24 cellular contexts compared by ENCODE assay signal in genomic region chr4:1419708-1420107, GRCh38. TPM values are rescaled to one million over a fixed set of nuclear protein-coding genes. Genes with fewer than 3 reads are reported as not detected.
DNase-seq lines count a peak whose midpoint lies in the region; ATAC-seq and TF ChIP-seq lines count a peak whose summit lies in the region.
"Had no signal": no experiment of that assay in that cellular context is flagged by ENCODE, and none has a peak within 500 bp of the region (broad histone marks: within the 10 kb centered on the region; RNA-seq: fewer than 3 reads in every experiment).

No MANE protein-coding gene starts in this region.

- H3K4me3 Mint-ChIP-seq in activated CD4-positive, alpha-beta T cell treated with anti-CD3 and anti-CD28 coated beads, Interleukin-2, amount 10 ng/mL, durations not matched to agents 24 days and 14 days, result no peak overlapping the region
- H3K4me3 Mint-ChIP-seq: CD4-positive, alpha-beta T cell; IgD-negative memory B cell had no signal

- no peak overlapping the region for H3K27ac Mint-ChIP-seq in activated CD4-positive, alpha-beta T cell treated with anti-CD3 and anti-CD28 coated beads, Interleukin-2, amount 10 ng/mL, durations not matched to agents 24 days and 14 days
- H3K27ac Mint-ChIP-seq: CD4-positive, alpha-beta T cell; IgD-negative memory B cell had no signal

- H3K27me3 Mint-ChIP-seq in activated CD4-positive, alpha-beta T cell treated with anti-CD3 and anti-CD28 coated beads, Interleukin-2, amount 10 ng/mL, durations not matched to agents 24 days and 14 days, result peaks cover 7% of the 10 kb centered on the region

- H3K4me2 ChIP-seq in osteoblast (ENCODE audit: insufficient read depth, low read length), result no peak overlapping the region
- H3K4me2 ChIP-seq: BLaER1 had no signal

- H3K4me3 ChIP-seq in heart right ventricle (no peak overlapping the region), osteoblast (ENCODE audit: insufficient read depth, low read length) (no peak overlapping the region), upper lobe of right lung (no peak overlapping the region)
- H3K4me3 ChIP-seq: BLaER1 had no signal

- no peaks in the 10 kb centered on the region for H3K4me1 Mint-ChIP-seq in activated CD4-positive, alpha-beta T cell treated with anti-CD3 and anti-CD28 coated beads, Interleukin-2, amount 10 ng/mL, durations not matched to agents 24 days and 14 days

- intact Hi-C loops in activated CD4-positive, alpha-beta T cell treated with anti-CD3 and anti-CD28 coated beads, Interleukin-2, amount 10 ng/mL, durations not matched to agents 24 days and 14 days (cut with micrococcal nuclease), result no loop called here
- intact Hi-C loops in left cardiac atrium (cut with DNase I) (no loop called here), heart right ventricle (cut with DNase I) (no loop called here), upper lobe of right lung (cut with DNase I) (no loop called here)

- WGBS in heart right ventricle, 2 donors, result 83 to 85% methylated on average over 13 of the region's 13 CpGs

- no peaks in the 10 kb centered on the region for H3K79me2 ChIP-seq in osteoblast (ENCODE audit: insufficient read depth, low read length)

- H3K9me3 Mint-ChIP-seq in activated CD4-positive, alpha-beta T cell treated with anti-CD3 and anti-CD28 coated beads, Interleukin-2, amount 10 ng/mL, durations not matched to agents 24 days and 14 days, result no peaks in the 10 kb centered on the region
- H3K9me3 Mint-ChIP-seq: CD4-positive, alpha-beta T cell had no signal

- H3K27me3 ChIP-seq in heart right ventricle (peaks cover 0 to 86% (median 64%) of the 10 kb centered on the region in 7 donors), osteoblast (ENCODE audit: insufficient read depth, low read length) (peaks cover 22% of the 10 kb centered on the region), upper lobe of right lung (peaks cover 40% of the 10 kb centered on the region)
- H3K27me3 ChIP-seq: BLaER1 had no signal

- H3K36me3 ChIP-seq in heart right ventricle (no peaks in the 10 kb centered on the region), osteoblast (ENCODE audit: insufficient read depth, low read length) (no peaks in the 10 kb centered on the region), upper lobe of right lung (no peaks in the 10 kb centered on the region)
- H3K36me3 ChIP-seq: BLaER1 had no signal

- peak; percentile 35 for DNase-seq in activated CD4-positive, alpha-beta T cell treated with anti-CD3 and anti-CD28 coated beads, Interleukin-2, amount 10 ng/mL, durations not matched to agents 24 days and 14 days
- no peak for DNase-seq in activated CD4-positive, alpha-beta T cell treated with anti-CD3 and anti-CD28 coated beads for 4 hours
- DNase-seq in left cardiac atrium, result peak; percentile 15
- DNase-seq in heart right ventricle, result no peak
- peak; percentile 25 for DNase-seq in osteoblast (ENCODE audit: insufficient read length, low spot score, missing footprints)
- DNase-seq in upper lobe of right lung, result peak; percentile 27
- DNase-seq in RWPE1 (ENCODE audit: low spot score), result no peak
- DNase-seq in GF-D8 (lab: John Stamatoyannopoulos, UW), result no peak
- DNase-seq: ACHN; Caco-2; CD4-positive, alpha-beta T cell; Karpas-422; NCI-H1417; NCI-H1694 treated with DMSO at 0.1 percent for 48 hours; NCI-H2081 treated with DMSO at 0.1 percent for 48 hours; NCI-H524 treated with DMSO at 0.1 percent for 48 hours; NCI-H82 had no signal

- H4K20me1 ChIP-seq in osteoblast (ENCODE audit: insufficient read depth, low read length), result no peaks in the 10 kb centered on the region
- H4K20me1 ChIP-seq: BLaER1 had no signal

- TF ChIP-seq CTCF in heart right ventricle (IDR thresholded peaks at IDR 0.05) (no peak), osteoblast (IDR thresholded peaks at IDR 0.05; ENCODE audit: extremely low read depth, low read depth, low read length) (no peak), upper lobe of right lung (IDR thresholded peaks at IDR 0.05) (no peak), RWPE1 (conservative IDR thresholded peaks at IDR 0.05; ENCODE audit: low read depth) (no peak)

- H3K4me1 ChIP-seq in heart right ventricle, result no peaks in the 10 kb centered on the region
- H3K4me1 ChIP-seq in osteoblast (ENCODE audit: insufficient read depth, low read length), result no peaks in the 10 kb centered on the region
- H3K4me1 ChIP-seq in upper lobe of right lung, result no peaks in the 10 kb centered on the region
- H3K4me1 ChIP-seq: BLaER1, Caco-2 had no signal

- no peaks in the 10 kb centered on the region for H3K36me3 Mint-ChIP-seq in activated CD4-positive, alpha-beta T cell treated with anti-CD3 and anti-CD28 coated beads, Interleukin-2, amount 10 ng/mL, durations not matched to agents 24 days and 14 days (ENCODE audit: low read depth)
- H3K36me3 Mint-ChIP-seq: IgD-negative memory B cell had no signal

- H3K27ac ChIP-seq in heart right ventricle, result no peak overlapping the region
- no peak overlapping the region for H3K27ac ChIP-seq in osteoblast (ENCODE audit: low read depth, low read length)
- H3K27ac ChIP-seq in upper lobe of right lung, result no peak overlapping the region
- no peak overlapping the region for H3K27ac ChIP-seq in RWPE1
- H3K27ac ChIP-seq: 22Rv1, BLaER1 had no signal

- H2AFZ ChIP-seq in osteoblast (ENCODE audit: low read length), result no peak overlapping the region

- ATAC-seq in left cardiac atrium (no peak), heart right ventricle (no peak), upper lobe of right lung (no peak)
- ATAC-seq: Panc1 had no signal

- POLR2A ChIA-PET in RWPE1 (lab: Yijun Ruan, JAX; ENCODE audit: low non-redundant PET), result no interaction called here

- H3K9me3 ChIP-seq in heart right ventricle (no peaks in the 10 kb centered on the region), osteoblast (ENCODE audit: low read depth, low read length) (no peaks in the 10 kb centered on the region), upper lobe of right lung (no peaks in the 10 kb centered on the region)
- H3K9me3 ChIP-seq: BLaER1, Caco-2 had no signal

- CTCF ChIA-PET in RWPE1 (lab: Yijun Ruan, JAX), result no interaction called here

RNA-seq across cellular contexts. Expression of gene NKX1-1, which starts 13.5 kb away (rescaled TPM):
- total RNA-seq in activated CD4-positive, alpha-beta T cell treated with anti-CD3 and anti-CD28 coated beads, Interleukin-2, amount 10 ng/mL, durations not matched to agents 24 days and 14 days, result not detected in 2 replicates
- not detected for total RNA-seq in left cardiac atrium
- total RNA-seq in heart right ventricle, result not detected
- polyA plus RNA-seq in heart right ventricle, result not detected
- total RNA-seq in osteoblast, result not detected in 2 replicates
- not detected for total RNA-seq in upper lobe of right lung
- total RNA-seq: Caco-2; CD4-positive, alpha-beta T cell; Daoy; H1; MCF 10A had no signal
- polyA plus RNA-seq: H1, IgD-negative memory B cell had no signal

Comparison
In these comparisons a context has a peak if more than half of its experiments do, and no peak if none do; other contexts are left out.
1. DNase-seq: peak in activated CD4-positive, alpha-beta T cell treated with anti-CD3 and anti-CD28 coated beads, Interleukin-2, amount 10 ng/mL, durations not matched to agents 24 days and 14 days (single experiment), left cardiac atrium (single experiment), osteoblast (single experiment) and upper lobe of right lung (single experiment); none in activated CD4-positive, alpha-beta T cell treated with anti-CD3 and anti-CD28 coated beads for 4 hours (0 of 2), heart right ventricle (0 of 2), RWPE1 (single experiment) and GF-D8 (single experiment).